Comparison of ENCODE assay signal across 18 cellular contexts in the genomic region with DNA sequence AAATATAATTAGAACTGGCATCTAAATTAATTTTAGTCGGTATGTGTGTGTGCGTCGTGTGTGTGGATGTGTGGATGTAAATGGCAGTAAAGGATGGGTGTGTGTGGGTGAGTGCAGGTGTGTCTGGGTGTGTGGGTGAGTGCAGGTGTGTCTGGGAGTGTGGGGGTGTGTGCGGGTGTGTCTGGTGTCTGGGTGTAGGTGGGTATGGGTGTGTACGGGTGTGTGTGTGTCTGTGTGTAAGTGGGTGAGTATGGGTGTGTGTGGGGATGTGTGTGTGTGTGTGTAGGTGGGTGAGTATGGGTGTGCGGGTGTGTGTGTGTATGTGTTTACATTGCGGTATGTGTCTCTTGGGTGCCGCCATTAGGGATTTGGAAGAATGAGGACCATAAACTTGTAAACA. TPM values are rescaled to one million over a fixed set of nuclear protein-coding genes. Genes with fewer than 3 reads are reported as not detected.
"Had no signal": no experiment of that assay in that cellular context is flagged by ENCODE, and none has a peak within 500 bp of the region (broad histone marks: within the 10 kb centered on the region; RNA-seq: fewer than 3 reads in every experiment).

No MANE protein-coding gene starts in this region.

RNA-seq across cellular contexts. Expression of gene OR11H1, which starts 55.0 kb away (rescaled TPM):
- total RNA-seq: activated B cell treated with CpG ODN at 0.5 μM for 24 hours; activated CD4-positive, alpha-beta memory T cell treated with anti-CD3 and anti-CD28 coated beads for 36 hours; activated CD4-positive, alpha-beta T cell treated with anti-CD3 and anti-CD28 coated beads, Interleukin-2, amount 10 ng/mL, durations not matched to agents 24 days and 14 days; activated CD8-positive, alpha-beta memory T cell treated with anti-CD3 and anti-CD28 coated beads for 36 hours; activated CD8-positive, alpha-beta T cell treated with anti-CD3 and anti-CD28 coated beads for 36 hours; activated naive CD4-positive, alpha-beta T cell treated with anti-CD3 and anti-CD28 coated beads for 36 hours; activated naive CD4-positive, alpha-beta T cell treated with anti-CD3 and anti-CD28 coated beads, Interleukin-2, amount 50 U/mL, for 72 hours; activated naive CD8-positive, alpha-beta T cell treated with anti-CD3 and anti-CD28 coated beads for 36 hours; activated T-cell treated with anti-CD3 and anti-CD28 coated beads, Interleukin-2, amount 50 U/mL, for 4 hours; activated T-cell treated with anti-CD3 and anti-CD28 coated beads, Interleukin-2, amount 50 U/mL, for 72 hours; activated T-helper 1 cell treated with anti-CD3 and anti-CD28 coated beads, Interleukin-12 subunit alpha, Interleukin-12 subunit beta, Interleukin-2, Interleukin-4 antibody, amounts not matched to agents 30 ng/mL and 10 ng/mL and 1 ng/mL, durations not matched to agents 14 hours and 24 hours and 36 hours; activated T-helper 17 cell treated with anti-CD3 and anti-CD28 coated beads, Interleukin-2, amount 50 U/mL, for 72 hours; adrenal gland; aorta; astrocyte; body of pancreas; breast epithelium; cardiac septum had no signal
